In the genomic region with DNA sequence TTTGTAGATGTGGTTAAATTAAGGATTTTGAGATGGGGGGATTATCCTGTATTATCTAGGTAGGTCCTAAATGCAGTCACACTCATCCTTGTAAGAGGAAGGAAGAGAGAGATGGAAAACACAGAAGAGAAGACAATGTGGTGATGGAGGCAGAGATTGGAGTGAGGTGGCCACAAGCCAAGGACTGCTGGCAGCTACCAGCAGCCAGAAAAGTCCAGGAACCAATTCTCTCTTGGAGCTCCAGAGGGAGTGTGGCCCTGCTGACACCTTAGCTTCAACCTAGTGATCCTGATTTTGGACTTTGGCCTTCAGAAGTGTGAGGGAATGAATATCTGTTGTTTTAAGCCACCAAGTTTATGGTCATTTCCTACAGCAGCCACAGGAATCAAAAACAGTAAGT, we compare ENCODE assay signal across 22 cellular contexts.
"Had no signal": no experiment of that assay in that cellular context is flagged by ENCODE, and none has a peak within 500 bp of the region (broad histone marks: within the 10 kb centered on the region; RNA-seq: fewer than 3 reads in every experiment).

No MANE protein-coding gene starts in this region.

- H3K4me1 ChIP-seq: SJSA1 had no signal

- H3K27ac ChIP-seq: HL-60, SJSA1, SK-N-MC had no signal

- DNase-seq: Kasumi-1, KG1, MM.1S, NCI-H1092 treated with DMSO at 0.1 percent for 48 hours, NCI-H1436, NCI-H187, NCI-H2029, NCI-H2081 treated with DMSO at 0.1 percent for 48 hours, NCI-H2171, NCI-H226, NCI-H446, NCI-H510A, NCI-H524 treated with DMSO at 0.1 percent for 48 hours, NCI-H69, NCI-H774, Right ventricle myocardium superior, RPMI8226, SIG-M5, SW 1271 had no signal

- H3K4me3 ChIP-seq: SJSA1, SK-N-MC had no signal

- H3K36me3 ChIP-seq: SJSA1 had no signal
